In genomic region chr14:73539017-73539416, GRCh38 we compare ENCODE assay signal across 1 cellular context.
TF ChIP-seq lines count a peak whose summit lies in the region.

No MANE protein-coding gene starts in this region.

TF ChIP-seq in H1, 55 proteins besides CTCF, POLR2A, EP300 and RAD21:
- peak; percentile 72 for TF ChIP-seq YY1 (IDR thresholded peaks at IDR 0.05; ENCODE audit: low read depth, low read length)
